Comparison of ENCODE assay signal across 11 cellular contexts in genomic region chr5:142222881-142223558, GRCh38.
DNase-seq lines count a peak whose midpoint lies in the region; ATAC-seq and TF ChIP-seq lines count a peak whose summit lies in the region.
"Had no signal": no experiment of that assay in that cellular context is flagged by ENCODE, and none has a peak within 500 bp of the region (broad histone marks: within the 10 kb centered on the region; RNA-seq: fewer than 3 reads in every experiment).

No MANE protein-coding gene starts in this region.

- H3K4me3 Mint-ChIP-seq in CD14-positive monocyte, result peak overlapping the region in 1 of 2 donors; percentile 57
- no peak overlapping the region for H3K4me3 Mint-ChIP-seq in central memory CD8-positive, alpha-beta T cell
- H3K4me3 Mint-ChIP-seq: activated T-helper 1 cell treated with anti-CD3 and anti-CD28 coated beads, Interleukin-12 subunit alpha, Interleukin-12 subunit beta, Interleukin-2, Interleukin-4 antibody, amounts not matched to agents 30 ng/mL and 10 ng/mL and 1 ng/mL, durations not matched to agents 14 hours and 24 hours and 36 hours had no signal

- DNase-seq in CD14-positive monocyte (ENCODE audit: low spot score), result no peak
- peak; percentile 9 for DNase-seq in KBM-7
- no peak for DNase-seq in central memory CD8-positive, alpha-beta T cell (ENCODE audit: low spot score in 2 of 2)
- no peak for DNase-seq in effector CD4-positive, alpha-beta T cell
- DNase-seq in coronary artery (ENCODE audit: low spot score), result no peak
- no peak for DNase-seq in Right ventricle myocardium superior

- H3K27ac ChIP-seq in coronary artery, result no peak overlapping the region
- H3K27ac ChIP-seq: tibial nerve had no signal

- peaks cover 17 to 32% (median 31%) of the 10 kb centered on the region in 3 donors for H3K27me3 Mint-ChIP-seq in CD14-positive monocyte (ENCODE audit: low read depth in 3 of 3)
- H3K27me3 Mint-ChIP-seq in central memory CD8-positive, alpha-beta T cell, result no peaks in the 10 kb centered on the region

- intact Hi-C loops in CD14-positive monocyte (cut with micrococcal nuclease) (loop anchor here in 1 of 2 donors (10.0 kb wide), 2 partner anchors 132 to 208 kb away; partner anchors contain the start of gene GNPDA1), Right ventricle myocardium superior (cut with DNase I) (no loop called here)

- in situ Hi-C loops in KBM-7 (cut with MboI; ENCODE audit: low pct_unique_long_range_greater_than_20kb, low sequenced_read_pairs), result no loop called here

- H3K36me3 Mint-ChIP-seq in CD14-positive monocyte, result no peaks in the 10 kb centered on the region
- peaks cover 5% of the 10 kb centered on the region for H3K36me3 Mint-ChIP-seq in central memory CD8-positive, alpha-beta T cell (ENCODE audit: insufficient read depth)

- H3K4me3 ChIP-seq in coronary artery, result no peak overlapping the region
- H3K4me3 ChIP-seq: tibial nerve had no signal

- TF ChIP-seq CTCF in CD14-positive monocyte (IDR thresholded peaks at IDR 0.05), result no peak
- TF ChIP-seq CTCF in coronary artery (IDR thresholded peaks at IDR 0.05), result no peak

- H3K4me1 Mint-ChIP-seq in CD14-positive monocyte, result peaks cover 37% of the 10 kb centered on the region
- H3K4me1 Mint-ChIP-seq in central memory CD8-positive, alpha-beta T cell, result peaks cover 34% of the 10 kb centered on the region

- peak; percentile 9 for ATAC-seq in GM21515 (IDR thresholded peaks at IDR 0.05; ENCODE audit: unreplicated experiment)
- no peak for ATAC-seq in central memory CD8-positive, alpha-beta T cell (replicated peaks; ENCODE audit: extremely low read depth, poor library complexity, severe bottlenecking)
- ATAC-seq in HG02623 (IDR thresholded peaks at IDR 0.05; ENCODE audit: unreplicated experiment), result no peak
- no peak for ATAC-seq in Right ventricle myocardium superior (ENCODE audit: poor library complexity)
- ATAC-seq: sciatic nerve had no signal

- peak overlapping the region in 5 of 7 donors; percentile 40 to 87 (median 81) for H3K27ac Mint-ChIP-seq in CD14-positive monocyte
- H3K27ac Mint-ChIP-seq in central memory CD8-positive, alpha-beta T cell (ENCODE audit: low read depth), result peak overlapping the region; percentile 46
- H3K27ac Mint-ChIP-seq: activated T-helper 1 cell treated with anti-CD3 and anti-CD28 coated beads, Interleukin-12 subunit alpha, Interleukin-12 subunit beta, Interleukin-2, Interleukin-4 antibody, amounts not matched to agents 30 ng/mL and 10 ng/mL and 1 ng/mL, durations not matched to agents 14 hours and 24 hours and 36 hours had no signal

- peaks cover 0 to 4% (median 0%) of the 10 kb centered on the region in 7 donors for H3K9me3 Mint-ChIP-seq in CD14-positive monocyte
- no peaks in the 10 kb centered on the region for H3K9me3 Mint-ChIP-seq in central memory CD8-positive, alpha-beta T cell
- H3K9me3 Mint-ChIP-seq: activated T-helper 1 cell treated with anti-CD3 and anti-CD28 coated beads, Interleukin-12 subunit alpha, Interleukin-12 subunit beta, Interleukin-2, Interleukin-4 antibody, amounts not matched to agents 30 ng/mL and 10 ng/mL and 1 ng/mL, durations not matched to agents 14 hours and 24 hours and 36 hours had no signal
